ENCODE assay signal across 35 cellular contexts in the genomic region with DNA sequence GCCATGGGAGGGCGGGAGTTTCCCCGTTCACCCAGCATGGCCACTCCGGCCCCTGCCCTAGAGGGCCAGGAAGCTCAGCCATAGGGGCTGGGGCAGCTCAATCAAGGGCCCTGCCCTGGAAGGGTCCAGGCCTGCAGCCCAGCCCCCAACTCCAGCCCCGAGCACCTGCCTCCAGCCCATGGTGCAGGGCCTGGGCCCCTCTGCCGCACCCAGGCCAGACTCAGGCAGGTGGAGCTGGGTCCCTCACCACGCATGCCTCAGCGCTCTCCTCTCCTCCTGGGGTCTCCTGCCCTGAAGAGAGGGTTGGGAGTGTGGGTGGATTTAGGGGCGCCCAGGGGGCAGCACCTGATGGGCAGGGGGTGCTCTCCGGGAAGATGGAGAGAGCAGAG. TPM values are rescaled to one million over a fixed set of nuclear protein-coding genes. Genes with fewer than 3 reads are reported as not detected.
"Had no signal": no experiment of that assay in that cellular context is flagged by ENCODE, and none has a peak within 500 bp of the region (broad histone marks: within the 10 kb centered on the region; RNA-seq: fewer than 3 reads in every experiment).

No MANE protein-coding gene starts in this region.

- H3K4me1 ChIP-seq: ascending aorta, Peyer's patch had no signal

- H3K9me3 Mint-ChIP-seq: activated B cell treated with CpG ODN at 0.5 μM for 24 hours; activated CD4-positive, alpha-beta memory T cell treated with anti-CD3 and anti-CD28 coated beads for 36 hours; activated naive CD4-positive, alpha-beta T cell treated with anti-CD3 and anti-CD28 coated beads, Interleukin-2, amount 10 ng/mL, durations not matched to agents 7 days and 5 days; activated naive CD8-positive, alpha-beta T cell treated with anti-CD3 and anti-CD28 coated beads for 36 hours; activated T-cell treated with anti-CD3 and anti-CD28 coated beads, Interleukin-2, amount 50 U/mL, for 4 hours; central memory CD8-positive, alpha-beta T cell had no signal

- H3K9me3 ChIP-seq: ascending aorta, MG63, Peyer's patch had no signal

- H3K27ac ChIP-seq: ascending aorta, cardiac muscle cell, Peyer's patch, VCaP had no signal

- H3K36me3 ChIP-seq: ascending aorta, cardiac muscle cell, MG63, Peyer's patch had no signal

- H3K27ac Mint-ChIP-seq: activated B cell treated with CpG ODN at 0.5 μM for 24 hours; activated CD4-positive, alpha-beta memory T cell treated with anti-CD3 and anti-CD28 coated beads for 36 hours; activated naive CD4-positive, alpha-beta T cell treated with anti-CD3 and anti-CD28 coated beads, Interleukin-2, amount 10 ng/mL, durations not matched to agents 7 days and 5 days; activated naive CD8-positive, alpha-beta T cell treated with anti-CD3 and anti-CD28 coated beads for 36 hours had no signal

- H3K4me3 Mint-ChIP-seq: activated B cell treated with CpG ODN at 0.5 μM for 24 hours; activated CD4-positive, alpha-beta memory T cell treated with anti-CD3 and anti-CD28 coated beads for 36 hours; activated naive CD4-positive, alpha-beta T cell treated with anti-CD3 and anti-CD28 coated beads, Interleukin-2, amount 10 ng/mL, durations not matched to agents 7 days and 5 days; activated naive CD8-positive, alpha-beta T cell treated with anti-CD3 and anti-CD28 coated beads for 36 hours; activated T-cell treated with anti-CD3 and anti-CD28 coated beads, Interleukin-2, amount 50 U/mL, for 4 hours; central memory CD8-positive, alpha-beta T cell had no signal

- H3K4me3 ChIP-seq: ascending aorta, cardiac muscle cell, MG63, Peyer's patch had no signal

- H3K27me3 ChIP-seq: ascending aorta, cardiac muscle cell, MG63, Peyer's patch had no signal

- H3K36me3 Mint-ChIP-seq: activated CD4-positive, alpha-beta memory T cell treated with anti-CD3 and anti-CD28 coated beads for 36 hours; activated naive CD4-positive, alpha-beta T cell treated with anti-CD3 and anti-CD28 coated beads, Interleukin-2, amount 10 ng/mL, durations not matched to agents 7 days and 5 days; activated naive CD8-positive, alpha-beta T cell treated with anti-CD3 and anti-CD28 coated beads for 36 hours had no signal

- ATAC-seq: activated T-cell treated with anti-CD3 and anti-CD28 coated beads, Interleukin-2, amount 50 U/mL, for 4 hours had no signal

- H3K4me1 Mint-ChIP-seq: activated B cell treated with CpG ODN at 0.5 μM for 24 hours; activated naive CD4-positive, alpha-beta T cell treated with anti-CD3 and anti-CD28 coated beads, Interleukin-2, amount 10 ng/mL, durations not matched to agents 7 days and 5 days; activated naive CD8-positive, alpha-beta T cell treated with anti-CD3 and anti-CD28 coated beads for 36 hours; central memory CD8-positive, alpha-beta T cell had no signal

- H3K27me3 Mint-ChIP-seq: activated CD4-positive, alpha-beta memory T cell treated with anti-CD3 and anti-CD28 coated beads for 36 hours; activated naive CD8-positive, alpha-beta T cell treated with anti-CD3 and anti-CD28 coated beads for 36 hours; central memory CD8-positive, alpha-beta T cell had no signal

- DNase-seq: activated B cell treated with CpG ODN at 0.5 μM for 24 hours; activated CD4-positive, alpha-beta memory T cell treated with anti-CD3 and anti-CD28 coated beads for 36 hours; activated CD4-positive, alpha-beta T cell treated with anti-CD3 and anti-CD28 coated beads for 4 hours; activated CD4-positive, alpha-beta T cell treated with anti-CD3 and anti-CD28 coated beads, Interleukin-2, amount 50 U/mL, for 1 hour; activated CD4-positive, CD25-positive, alpha-beta regulatory T cell treated with anti-CD3 and anti-CD28 coated beads, Interleukin-2, amount 50 U/mL, for 72 hours; activated CD8-positive, alpha-beta memory T cell treated with anti-CD3 and anti-CD28 coated beads, Interleukin-2, amount 50 U/mL, for 4 hours; activated effector memory CD4-positive, alpha-beta T cell treated with Interleukin-2 at 50 U/mL for 16 hours; activated naive CD4-positive, alpha-beta T cell treated with anti-CD3 and anti-CD28 coated beads, Interleukin-2, amount 10 ng/mL, durations not matched to agents 7 days and 5 days; activated naive CD8-positive, alpha-beta T cell treated with anti-CD3 and anti-CD28 coated beads for 36 hours; activated T-cell treated with anti-CD3 and anti-CD28 coated beads for 4 hours; activated T-cell treated with anti-CD3 and anti-CD28 coated beads, Interleukin-2, amount 50 U/mL, for 4 hours; amniotic stem cell; Kasumi-1; KG1; MG63; NCI-H1048; NCI-H1105 treated with DMSO at 0.1 percent for 48 hours; NCI-H1436; NCI-H1694; NCI-H1930; NCI-H2081 treated with DMSO at 0.1 percent for 48 hours; NCI-H226; NCI-H524 treated with DMSO at 0.1 percent for 48 hours; Peyer's patch; RPMI8226; SW 1271; T-helper 1 cell; T-helper 2 cell; T-helper 9 cell had no signal

RNA-seq across cellular contexts. Expression of gene MLC1, which starts 13.1 kb away (rescaled TPM):
- total RNA-seq: activated B cell treated with CpG ODN at 0.5 μM for 24 hours; activated CD4-positive, alpha-beta memory T cell treated with anti-CD3 and anti-CD28 coated beads for 36 hours; NCI-H460; Peyer's patch had no signal

RNA-seq across cellular contexts. Expression of gene TTLL8, which starts 14.1 kb away (rescaled TPM):
- total RNA-seq: activated B cell treated with CpG ODN at 0.5 μM for 24 hours; activated CD4-positive, alpha-beta memory T cell treated with anti-CD3 and anti-CD28 coated beads for 36 hours; activated naive CD8-positive, alpha-beta T cell treated with anti-CD3 and anti-CD28 coated beads for 36 hours; activated T-cell treated with anti-CD3 and anti-CD28 coated beads, Interleukin-2, amount 50 U/mL, for 4 hours; ascending aorta; cardiac muscle cell; NCI-H460; PC-3; Peyer's patch had no signal
- polyA plus RNA-seq: cardiac muscle cell had no signal

RNA-seq across cellular contexts. Expression of gene MOV10L1, which starts 17.6 kb away (rescaled TPM):
- total RNA-seq: activated B cell treated with CpG ODN at 0.5 μM for 24 hours; activated CD4-positive, alpha-beta memory T cell treated with anti-CD3 and anti-CD28 coated beads for 36 hours; activated T-cell treated with anti-CD3 and anti-CD28 coated beads, Interleukin-2, amount 50 U/mL, for 4 hours; ascending aorta; cardiac muscle cell had no signal

RNA-seq across cellular contexts. Expression of gene IL17REL, which starts 59.6 kb away (rescaled TPM):
- total RNA-seq: activated naive CD8-positive, alpha-beta T cell treated with anti-CD3 and anti-CD28 coated beads for 36 hours; ascending aorta; NCI-H460 had no signal
- polyA plus RNA-seq: cardiac muscle cell had no signal
